Comparison of ENCODE assay signal across 8 cellular contexts in genomic region chr4:2260336-2261109, GRCh38. TPM values are rescaled to one million over a fixed set of nuclear protein-coding genes. Genes with fewer than 3 reads are reported as not detected.
DNase-seq lines count a peak whose midpoint lies in the region; ATAC-seq and TF ChIP-seq lines count a peak whose summit lies in the region.

No MANE protein-coding gene starts in this region.

- DNase-seq in AG09309 (ENCODE audit: low read depth) (no peak), naive B cell (no peak), T1000 (lab: John Stamatoyannopoulos, UW) (no peak)

- peak overlapping the region; percentile 38; the same call in 1 of the 2 replicates for H2AFZ ChIP-seq in OCI-LY3 (ENCODE audit: low read depth, low read length)

- H3K27me3 ChIP-seq in OCI-LY3 (ENCODE audit: low read depth, low read length) (no peaks in the 10 kb centered on the region), endocrine pancreas (ENCODE audit: control insufficient read depth, insufficient read depth, low read length) (no peaks in the 10 kb centered on the region)

- peaks cover 6 to 18% (median 13%) of the 10 kb centered on the region in 3 donors for H3K4me1 Mint-ChIP-seq in naive B cell

- no peaks in the 10 kb centered on the region for H3K36me3 Mint-ChIP-seq in naive B cell

- H3K4me3 Mint-ChIP-seq in naive B cell = peak overlapping the region; percentile 42 to 90 (median 77)

- no peaks in the 10 kb centered on the region for H4K20me1 ChIP-seq in OCI-LY3 (ENCODE audit: insufficient read depth, low read length)

- no peak overlapping the region for H3K27ac ChIP-seq in OCI-LY3 (ENCODE audit: low read length)

- H3K9ac ChIP-seq in OCI-LY3 (ENCODE audit: low read length) = peak overlapping the region; percentile 69
- H3K9ac ChIP-seq in endocrine pancreas (ENCODE audit: control insufficient read depth, insufficient read depth, low read length) = peak overlapping the region; percentile 79

- peak overlapping the region; percentile 96 for H3K4me3 ChIP-seq in AG09309 (ENCODE audit: control insufficient read depth, low read depth, low read length)
- H3K4me3 ChIP-seq in OCI-LY3 (ENCODE audit: low read length) = peak overlapping the region; percentile 90
- no peak overlapping the region for H3K4me3 ChIP-seq in endocrine pancreas (ENCODE audit: control insufficient read depth, insufficient read depth, low read length)

- H3K27ac Mint-ChIP-seq in naive B cell = peak overlapping the region in 3 of 6 donors; percentile 12 to 80 (median 19)

- no peaks in the 10 kb centered on the region for H3K79me2 ChIP-seq in OCI-LY3 (ENCODE audit: low read length)

- H3K9me3 ChIP-seq in OCI-LY3 (ENCODE audit: insufficient read depth, low read length) (no peaks in the 10 kb centered on the region), endocrine pancreas (ENCODE audit: control insufficient read depth, low read length) (no peaks in the 10 kb centered on the region)

- TF ChIP-seq CTCF in AG09309 (IDR thresholded peaks at IDR 0.05; ENCODE audit: control insufficient read depth, insufficient read depth, low read depth, low read length, missing control alignments) = no peak
- TF ChIP-seq CTCF in OCI-LY3 (IDR thresholded peaks at IDR 0.05; ENCODE audit: low read depth, low read length) = no peak

- peak overlapping the region; percentile 79 for H3K4me2 ChIP-seq in OCI-LY3 (ENCODE audit: low read length)

- peaks cover 9% of the 10 kb centered on the region; the same call in 1 of the 2 replicates for H3K4me1 ChIP-seq in OCI-LY3 (ENCODE audit: low read length)
- H3K4me1 ChIP-seq in endocrine pancreas (ENCODE audit: control insufficient read depth, insufficient read depth, low read length) = no peaks in the 10 kb centered on the region

- H3K9me3 Mint-ChIP-seq in naive B cell = no peaks in the 10 kb centered on the region

- ATAC-seq in naive B cell (ENCODE audit: low read depth in 2 of 2) (no peak), GM18909 (IDR thresholded peaks at IDR 0.05; ENCODE audit: poor library complexity, unreplicated experiment) (no peak), GM18870 (IDR thresholded peaks at IDR 0.05; ENCODE audit: unreplicated experiment) (no peak), GM19328 (IDR thresholded peaks at IDR 0.05; ENCODE audit: unreplicated experiment) (no peak)

- no peaks in the 10 kb centered on the region for H3K27me3 Mint-ChIP-seq in naive B cell

- H3K36me3 ChIP-seq in OCI-LY3 (replicated peaks; ENCODE audit: low read depth, low read length) = no peaks in the 10 kb centered on the region
- no peaks in the 10 kb centered on the region for H3K36me3 ChIP-seq in endocrine pancreas (ENCODE audit: control insufficient read depth, insufficient read depth, low read length)

RNA-seq across cellular contexts. Expression of gene MXD4, which starts 1.4 kb away (rescaled TPM):
- 10 to 100 TPM; 29.4 to 46.2 (median 40.6) TPM for polyA plus RNA-seq in naive B cell (ENCODE audit: low read depth in 6 of 6)

RNA-seq across cellular contexts. Expression of gene HAUS3, which starts 18.6 kb away (rescaled TPM):
- polyA plus RNA-seq in naive B cell (ENCODE audit: low read depth in 6 of 6) = 10 to 100 TPM; 13.3 to 29.1 (median 19.3) TPM

RNA-seq across cellular contexts. Expression of gene POLN, which starts 18.6 kb away (rescaled TPM):
- polyA plus RNA-seq in naive B cell (ENCODE audit: low read depth in 6 of 6) = under 1 TPM in 4 of 6 donors, not detected in 2; 0.62 to 0.79 (median 0.71) TPM
